In the genomic region with DNA sequence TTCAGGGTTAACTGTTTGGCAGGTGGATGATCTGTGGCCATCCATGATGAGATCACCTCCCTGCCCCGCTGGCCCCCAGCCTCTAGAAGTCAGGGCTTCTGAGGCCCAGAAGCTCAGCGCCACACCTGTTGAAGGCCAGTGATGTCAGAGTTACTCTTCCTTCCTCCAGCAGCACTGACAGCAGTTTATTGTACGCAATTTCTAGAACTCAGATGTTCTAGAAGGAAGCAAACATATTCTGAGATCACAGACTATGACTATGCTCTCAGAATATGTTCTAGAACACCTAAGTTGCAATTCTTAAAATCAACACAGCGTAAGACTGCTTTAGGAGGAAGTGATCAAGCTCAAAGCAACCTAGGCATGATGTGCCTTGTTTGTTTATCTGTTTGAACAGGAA, we compare ENCODE assay signal across 8 cellular contexts.
A peak's percentile ranks its signal among the peaks of the same experiment; 100 is the strongest.
DNase-seq lines count a peak whose midpoint lies in the region; ATAC-seq and TF ChIP-seq lines count a peak whose summit lies in the region.

No MANE protein-coding gene starts in this region.

- CTCF ChIA-PET in activated naive CD4-positive, alpha-beta T cell treated with anti-CD3 and anti-CD28 coated beads, Interleukin-2, amount 10 ng/mL, durations not matched to agents 7 days and 5 days (lab: Charles Lee) = interaction anchor here (1.0 to 3.0 kb wide), 4 partner anchors 11 to 110 kb away, joined by 3 to 16 read pairs (median 4); no protein-coding TSS in a partner anchor

- WGBS in thyroid gland, 2 donors = 82 to 85% methylated on average over 4 of the region's 4 CpGs
- WGBS in trophoblast cell (ENCODE audit: extremely low coverage, insufficient coverage, insufficient read length) = no CpG with 5 or more reads among the region's 4 CpGs

- peaks cover 56% of the 10 kb centered on the region for H3K36me3 Mint-ChIP-seq in activated naive CD4-positive, alpha-beta T cell treated with anti-CD3 and anti-CD28 coated beads, Interleukin-2, amount 10 ng/mL, durations not matched to agents 7 days and 5 days
- peaks cover 100% of the 10 kb centered on the region for H3K36me3 Mint-ChIP-seq in activated T-helper 17 cell treated with anti-CD3 and anti-CD28 coated beads, Interleukin-2, amount 50 U/mL, for 72 hours (ENCODE audit: low read depth)

- H3K79me2 ChIP-seq in trophoblast cell (ENCODE audit: control insufficient read depth, insufficient read depth, low read length, poor library complexity) = no peaks in the 10 kb centered on the region

- no peak overlapping the region for H2BK12ac ChIP-seq in trophoblast cell (ENCODE audit: low read length)

- H4K91ac ChIP-seq in trophoblast cell (ENCODE audit: low read depth, low read length) = no peak overlapping the region

- DNase-seq in activated naive CD4-positive, alpha-beta T cell treated with anti-CD3 and anti-CD28 coated beads, Interleukin-2, amount 10 ng/mL, durations not matched to agents 7 days and 5 days = peak; percentile 41
- DNase-seq in activated naive CD4-positive, alpha-beta T cell treated with anti-CD3 and anti-CD28 coated beads, Interleukin-2, amount 50 U/mL, for 16 hours = no peak
- DNase-seq in kidney tubule cell (ENCODE audit: low spot score) (peak; percentile 79), thyroid gland (no peak), trophoblast cell (no peak), Kasumi-1 (lab: John Stamatoyannopoulos, UW) (no peak)

- H3K14ac ChIP-seq in trophoblast cell (ENCODE audit: low read length) = no peak overlapping the region

- peak overlapping the region; percentile 84 for H3K27ac Mint-ChIP-seq in activated naive CD4-positive, alpha-beta T cell treated with anti-CD3 and anti-CD28 coated beads, Interleukin-2, amount 10 ng/mL, durations not matched to agents 7 days and 5 days
- H3K27ac Mint-ChIP-seq in activated T-helper 17 cell treated with anti-CD3 and anti-CD28 coated beads, Interleukin-2, amount 50 U/mL, for 72 hours = peak overlapping the region; percentile 69

- no peak overlapping the region for H2AK5ac ChIP-seq in trophoblast cell (ENCODE audit: low read length)

- H2BK120ac ChIP-seq in trophoblast cell (ENCODE audit: insufficient read depth, low read length, poor library complexity) = no peak overlapping the region

- no peak overlapping the region for H3K9ac ChIP-seq in trophoblast cell (ENCODE audit: low read length)

- TF ChIP-seq CTCF in thyroid gland (IDR thresholded peaks at IDR 0.05) = no peak

- H3K79me1 ChIP-seq in trophoblast cell (ENCODE audit: low read length) = no peaks in the 10 kb centered on the region

- no peak overlapping the region for H4K8ac ChIP-seq in trophoblast cell (ENCODE audit: low read depth, low read length)

- ATAC-seq in activated T-helper 17 cell treated with anti-CD3 and anti-CD28 coated beads, Interleukin-2, amount 50 U/mL, for 72 hours (replicated peaks) = peak; percentile 51
- no peak for ATAC-seq in GM21447 (IDR thresholded peaks at IDR 0.05; ENCODE audit: unreplicated experiment)

- peak overlapping the region; percentile 22 to 97 (median 59) for H3K27ac ChIP-seq in thyroid gland
- no peak overlapping the region for H3K27ac ChIP-seq in trophoblast cell (ENCODE audit: low read depth, low read length)

- H3K23ac ChIP-seq in trophoblast cell (ENCODE audit: low read length) = no peak overlapping the region

- H3K4me2 ChIP-seq in trophoblast cell (ENCODE audit: low read length) = no peak overlapping the region

- H3K4me3 ChIP-seq in thyroid gland (replicated peaks in 1 of 3) (no peak overlapping the region), trophoblast cell (ENCODE audit: low read depth, low read length) (no peak overlapping the region)

- no peak overlapping the region for H2AFZ ChIP-seq in trophoblast cell (ENCODE audit: insufficient read depth, low read length, poor library complexity)

- H3K27me3 ChIP-seq in thyroid gland (no peaks in the 10 kb centered on the region), trophoblast cell (ENCODE audit: insufficient read depth, low read length) (no peaks in the 10 kb centered on the region)

- no peak overlapping the region for H4K12ac ChIP-seq in trophoblast cell (ENCODE audit: low read depth, low read length)

- peaks cover 50 to 65% of the 10 kb centered on the region in 2 donors for H3K4me1 ChIP-seq in thyroid gland
- H3K4me1 ChIP-seq in trophoblast cell (ENCODE audit: control insufficient read depth in 1 of 2, insufficient read depth in 2 of 2, low read length in 2 of 2) = no peaks in the 10 kb centered on the region

- no peak overlapping the region for H3K4ac ChIP-seq in trophoblast cell (ENCODE audit: low read depth, low read length)

- intact Hi-C loops in thyroid gland (cut with DNase I) = no loop called here

- no peaks in the 10 kb centered on the region for H3K9me3 Mint-ChIP-seq in activated naive CD4-positive, alpha-beta T cell treated with anti-CD3 and anti-CD28 coated beads, Interleukin-2, amount 10 ng/mL, durations not matched to agents 7 days and 5 days
- no peaks in the 10 kb centered on the region for H3K9me3 Mint-ChIP-seq in activated T-helper 17 cell treated with anti-CD3 and anti-CD28 coated beads, Interleukin-2, amount 50 U/mL, for 72 hours

- H3K4me1 Mint-ChIP-seq in activated naive CD4-positive, alpha-beta T cell treated with anti-CD3 and anti-CD28 coated beads, Interleukin-2, amount 10 ng/mL, durations not matched to agents 7 days and 5 days = peaks cover 84% of the 10 kb centered on the region
- peaks cover 68% of the 10 kb centered on the region for H3K4me1 Mint-ChIP-seq in activated T-helper 17 cell treated with anti-CD3 and anti-CD28 coated beads, Interleukin-2, amount 50 U/mL, for 72 hours

- H3K36me3 ChIP-seq in thyroid gland = no peaks in the 10 kb centered on the region
- no peaks in the 10 kb centered on the region for H3K36me3 ChIP-seq in trophoblast cell (ENCODE audit: control insufficient read depth in 1 of 2, insufficient read depth in 2 of 2, low read length in 2 of 2)

- H3K18ac ChIP-seq in trophoblast cell (ENCODE audit: low read length) = no peak overlapping the region

- H3K27me3 Mint-ChIP-seq in activated naive CD4-positive, alpha-beta T cell treated with anti-CD3 and anti-CD28 coated beads, Interleukin-2, amount 10 ng/mL, durations not matched to agents 7 days and 5 days = no peaks in the 10 kb centered on the region
- H3K27me3 Mint-ChIP-seq in activated T-helper 17 cell treated with anti-CD3 and anti-CD28 coated beads, Interleukin-2, amount 50 U/mL, for 72 hours = no peaks in the 10 kb centered on the region

- H3K4me3 Mint-ChIP-seq in activated naive CD4-positive, alpha-beta T cell treated with anti-CD3 and anti-CD28 coated beads, Interleukin-2, amount 10 ng/mL, durations not matched to agents 7 days and 5 days = no peak overlapping the region
- H3K4me3 Mint-ChIP-seq in activated T-helper 17 cell treated with anti-CD3 and anti-CD28 coated beads, Interleukin-2, amount 50 U/mL, for 72 hours = peak overlapping the region; percentile 57

- no peak for TF ChIP-seq POLR2A in thyroid gland (IDR thresholded peaks at IDR 0.05)

- H3K9me3 ChIP-seq in thyroid gland (no peaks in the 10 kb centered on the region), trophoblast cell (ENCODE audit: insufficient read depth, low read depth, low read length) (no peaks in the 10 kb centered on the region)

- H2BK5ac ChIP-seq in trophoblast cell (ENCODE audit: low read depth, low read length, poor library complexity) = no peak overlapping the region

Comparison
In these comparisons a context has a peak if more than half of its experiments do, and no peak if none do; other contexts are left out.
1. DNase-seq: peak in activated naive CD4-positive, alpha-beta T cell treated with anti-CD3 and anti-CD28 coated beads, Interleukin-2, amount 10 ng/mL, durations not matched to agents 7 days and 5 days (single experiment) and kidney tubule cell (single experiment); none in activated naive CD4-positive, alpha-beta T cell treated with anti-CD3 and anti-CD28 coated beads, Interleukin-2, amount 50 U/mL, for 16 hours (single experiment), thyroid gland (0 of 2), trophoblast cell (0 of 2) and Kasumi-1 (0 of 2).